8 cellular contexts compared by ENCODE assay signal in genomic region chr12:13000935-13001724, GRCh38. TPM values are rescaled to one million over a fixed set of nuclear protein-coding genes. Genes with fewer than 3 reads are reported as not detected.
DNase-seq lines count a peak whose midpoint lies in the region; ATAC-seq and TF ChIP-seq lines count a peak whose summit lies in the region.

No MANE protein-coding gene starts in this region.

- no peak overlapping the region for H3K4ac ChIP-seq in mesendoderm (ENCODE audit: low read depth, low read length)

- TF ChIP-seq CTCF in C4-2B (conservative IDR thresholded peaks at IDR 0.05) (peak; percentile 53), epithelial cell of esophagus (IDR thresholded peaks at IDR 0.05; ENCODE audit: insufficient read depth, low read depth, low read length, missing control alignments) (peak; percentile 23)

- peak overlapping the region; percentile 70 for H3K9ac ChIP-seq in mesendoderm (ENCODE audit: low read length)

- H3K4me3 Mint-ChIP-seq in stimulated activated naive CD8-positive, alpha-beta T cell treated with anti-CD3 and anti-CD28 coated beads, Interleukin-15, Interleukin-2, amounts not matched to agents 100 ng/mL and 50 ng/mL, for 24 hours: peak overlapping the region; percentile 95

- no peaks in the 10 kb centered on the region for H3K27me3 ChIP-seq in mesendoderm (ENCODE audit: insufficient read depth, low read length, poor library complexity)

- H3K4me1 ChIP-seq in mesendoderm (ENCODE audit: control insufficient read depth, low read depth, low read length): no peaks in the 10 kb centered on the region

- H3K18ac ChIP-seq in mesendoderm (ENCODE audit: low read length): peak overlapping the region; percentile 86

- H3K23ac ChIP-seq in mesendoderm (ENCODE audit: low read length): no peak overlapping the region

- H3K36me3 ChIP-seq in mesendoderm (ENCODE audit: control insufficient read depth, insufficient read depth, low read length): no peaks in the 10 kb centered on the region

- H3K9me3 Mint-ChIP-seq in stimulated activated naive CD8-positive, alpha-beta T cell treated with anti-CD3 and anti-CD28 coated beads, Interleukin-15, Interleukin-2, amounts not matched to agents 100 ng/mL and 50 ng/mL, for 24 hours: no peaks in the 10 kb centered on the region

- H3K4me3 ChIP-seq in epithelial cell of esophagus (ENCODE audit: low read length) (peak overlapping the region; percentile 63), mesendoderm (ENCODE audit: low read length) (peak overlapping the region; percentile 61)

- H2BK5ac ChIP-seq in mesendoderm (ENCODE audit: low read length): no peak overlapping the region

- no peak overlapping the region for H2BK120ac ChIP-seq in mesendoderm (ENCODE audit: low read depth, low read length)

- H3K79me1 ChIP-seq in mesendoderm (ENCODE audit: low read length): peaks cover 2% of the 10 kb centered on the region

- no peak overlapping the region for H4K5ac ChIP-seq in mesendoderm (ENCODE audit: low read length)

- peaks cover 14% of the 10 kb centered on the region for H3K27me3 Mint-ChIP-seq in stimulated activated naive CD8-positive, alpha-beta T cell treated with anti-CD3 and anti-CD28 coated beads, Interleukin-15, Interleukin-2, amounts not matched to agents 100 ng/mL and 50 ng/mL, for 24 hours

- no CpG with 5 or more reads among the region's 79 CpGs for WGBS in mesendoderm (ENCODE audit: extremely low coverage, insufficient coverage, low lambda C conversion rate)

- H3K27ac Mint-ChIP-seq in stimulated activated naive CD8-positive, alpha-beta T cell treated with anti-CD3 and anti-CD28 coated beads, Interleukin-15, Interleukin-2, amounts not matched to agents 100 ng/mL and 50 ng/mL, for 24 hours: peak overlapping the region; percentile 84

- peaks cover 22% of the 10 kb centered on the region for H3K4me1 Mint-ChIP-seq in stimulated activated naive CD8-positive, alpha-beta T cell treated with anti-CD3 and anti-CD28 coated beads, Interleukin-15, Interleukin-2, amounts not matched to agents 100 ng/mL and 50 ng/mL, for 24 hours (ENCODE audit: low read depth)

- H3K36me3 Mint-ChIP-seq in stimulated activated naive CD8-positive, alpha-beta T cell treated with anti-CD3 and anti-CD28 coated beads, Interleukin-15, Interleukin-2, amounts not matched to agents 100 ng/mL and 50 ng/mL, for 24 hours (ENCODE audit: low read depth): no peaks in the 10 kb centered on the region

- H3K79me2 ChIP-seq in mesendoderm (ENCODE audit: control insufficient read depth, insufficient read depth, low read length): no peaks in the 10 kb centered on the region

- H2BK15ac ChIP-seq in mesendoderm (replicated peaks; ENCODE audit: low read depth): no peak overlapping the region

- ATAC-seq in GM21529 (IDR thresholded peaks at IDR 0.05; ENCODE audit: unreplicated experiment) (peak; percentile 29), GM19324 (IDR thresholded peaks at IDR 0.05; ENCODE audit: low FRiP score, unreplicated experiment) (no peak)

- H2AK5ac ChIP-seq in mesendoderm (ENCODE audit: low read length): no peak overlapping the region

- H3K56ac ChIP-seq in mesendoderm (ENCODE audit: low read length): peak overlapping the region; percentile 79

- DNase-seq in NCI-H345 treated with DMSO at 0.1 percent for 48 hours (lab: John Stamatoyannopoulos, UW; ENCODE audit: unreplicated experiment) (peak; percentile 67), activated T-cell treated with anti-CD3 and anti-CD28 coated beads for 24 hours (ENCODE audit: low read depth) (peak; percentile 11), epithelial cell of esophagus (ENCODE audit: low read depth) (peak; percentile 59), mesendoderm (peak; percentile 74)

- H4K8ac ChIP-seq in mesendoderm (ENCODE audit: low read depth, low read length): no peak overlapping the region

- peak overlapping the region; percentile 36 for H3K4me2 ChIP-seq in mesendoderm (ENCODE audit: low read length)

- peak overlapping the region; percentile 67 for H3K27ac ChIP-seq in C4-2B
- H3K27ac ChIP-seq in mesendoderm (ENCODE audit: low read depth, low read length): peak overlapping the region; percentile 8

RNA-seq across cellular contexts. Expression of gene HEBP1, which starts 1.1 kb away (rescaled TPM):
- polyA plus RNA-seq in mesendoderm (2013, experiment 1 of 2): 18.5 TPM
- 19.0 TPM for polyA plus RNA-seq in mesendoderm (2013, experiment 2 of 2)

RNA-seq across cellular contexts. Expression of gene FAM234B, which starts 43.1 kb away (rescaled TPM):
- 6.7 TPM for polyA plus RNA-seq in mesendoderm (2013, experiment 1 of 2)
- polyA plus RNA-seq in mesendoderm (2013, experiment 2 of 2): 7.2 TPM

RNA-seq across cellular contexts. Expression of gene GPRC5D, which starts 49.2 kb away (rescaled TPM):
- polyA plus RNA-seq in mesendoderm (2013, experiment 1 of 2): not detected
- polyA plus RNA-seq in mesendoderm (2013, experiment 2 of 2): not detected

Comparison
In these comparisons a context has a peak if more than half of its experiments do, and no peak if none do; other contexts are left out.
1. DNase-seq: peak in every context shown above with its lines; median percentile 74 in mesendoderm; 67 in NCI-H345 treated with DMSO at 0.1 percent for 48 hours; 59 in epithelial cell of esophagus; 11 in activated T-cell treated with anti-CD3 and anti-CD28 coated beads for 24 hours.